8 cellular contexts compared by ENCODE assay signal in genomic region chr19:2455481-2456300, GRCh38. TPM values are rescaled to one million over a fixed set of nuclear protein-coding genes. Genes with fewer than 3 reads are reported as not detected.
DNase-seq lines count a peak whose midpoint lies in the region; ATAC-seq and TF ChIP-seq lines count a peak whose summit lies in the region.

No MANE protein-coding gene starts in this region.

- no peak for TF ChIP-seq CTCF in activated CD8-positive, alpha-beta T cell treated with anti-CD3 and anti-CD28 coated beads for 36 hours (IDR thresholded peaks at IDR 0.05)
- TF ChIP-seq CTCF in epithelial cell of esophagus (IDR thresholded peaks at IDR 0.05; ENCODE audit: insufficient read depth, low read depth, low read length, missing control alignments) (no peak), neural cell (IDR thresholded peaks at IDR 0.05; ENCODE audit: poor library complexity, severe bottlenecking) (no peak)

- H3F3A ChIP-seq in neural cell (ENCODE audit: insufficient read depth, low read length, poor library complexity, severe bottlenecking), result no peaks in the 10 kb centered on the region

- CTCF ChIA-PET in activated CD8-positive, alpha-beta T cell treated with anti-CD3 and anti-CD28 coated beads for 36 hours (lab: Charles Lee), result interaction anchor here (1.3 to 2.2 kb wide), 2 partner anchors 155 to 181 kb away, joined by 6 read pairs; no protein-coding TSS in a partner anchor

- peak overlapping the region; percentile 86 for H3K9ac ChIP-seq in neural cell (ENCODE audit: low read length)

- H3K4me1 Mint-ChIP-seq in activated CD8-positive, alpha-beta T cell treated with anti-CD3 and anti-CD28 coated beads for 36 hours (ENCODE audit: low read depth), result peaks cover 26% of the 10 kb centered on the region

- peak overlapping the region; percentile 82 for H3K4me3 Mint-ChIP-seq in activated CD8-positive, alpha-beta T cell treated with anti-CD3 and anti-CD28 coated beads for 36 hours

- peaks cover 13% of the 10 kb centered on the region for H3K36me3 Mint-ChIP-seq in activated CD8-positive, alpha-beta T cell treated with anti-CD3 and anti-CD28 coated beads for 36 hours (ENCODE audit: low read depth)

- peak overlapping the region; percentile 27 for H2AFZ ChIP-seq in neural cell (ENCODE audit: low read depth, low read length)

- POLR2A ChIA-PET in activated CD8-positive, alpha-beta T cell treated with anti-CD3 and anti-CD28 coated beads for 36 hours (lab: Charles Lee), result interaction anchor here (0.6 to 2.8 kb wide), 15 partner anchors 8 to 185 kb away, joined by 3 to 13 read pairs (median 4); partner anchors contain the start of genes GADD45B and TIMM13

- 6 to 7% methylated on average over 42 of the region's 42 CpGs for WGBS in aorta, 2 donors

- TF ChIP-seq RAD21 in neural cell (conservative IDR thresholded peaks at IDR 0.05), result no peak

- H3K27ac ChIP-seq in neural cell (ENCODE audit: low read length) (peak overlapping the region; percentile 42), aorta (ENCODE audit: low read depth in 1 of 2, low read length in 2 of 2) (no peak overlapping the region)

- H3K27me3 Mint-ChIP-seq in activated CD8-positive, alpha-beta T cell treated with anti-CD3 and anti-CD28 coated beads for 36 hours, result no peaks in the 10 kb centered on the region

- H3K36me3 ChIP-seq in neural cell (ENCODE audit: insufficient read depth, low read length) (no peaks in the 10 kb centered on the region), aorta (ENCODE audit: control insufficient read depth in 1 of 2, insufficient read depth in 2 of 2, low read length in 1 of 2) (no peaks in the 10 kb centered on the region)

- peak overlapping the region; percentile 91 for H3K27ac Mint-ChIP-seq in activated CD8-positive, alpha-beta T cell treated with anti-CD3 and anti-CD28 coated beads for 36 hours

- no peaks in the 10 kb centered on the region for H3K9me3 ChIP-seq in neural cell (ENCODE audit: low read length)
- H3K9me3 ChIP-seq in aorta (ENCODE audit: control insufficient read depth, low read length), result no peaks in the 10 kb centered on the region

- peak overlapping the region; percentile 73 for H3K4me2 ChIP-seq in neural cell (ENCODE audit: low read length)

- H3K4me1 ChIP-seq in aorta (ENCODE audit: control insufficient read depth in 1 of 2, insufficient read depth in 2 of 2, low read length in 2 of 2), result no peaks in the 10 kb centered on the region

- H3K79me2 ChIP-seq in neural cell (replicated peaks; ENCODE audit: insufficient read depth, low read length), result peaks cover 27% of the 10 kb centered on the region

- no peak for TF ChIP-seq EP300 in neural cell (conservative IDR thresholded peaks at IDR 0.05; ENCODE audit: poor library complexity, severe bottlenecking)

- peak; percentile 81 for DNase-seq in AG08396 (ENCODE audit: low spot score)
- DNase-seq in GM19238 (ENCODE audit: insufficient read length, low spot score), result peak; percentile 76
- DNase-seq in HT-29 (ENCODE audit: low spot score), result peak; percentile 18
- peak; percentile 69 for DNase-seq in activated CD8-positive, alpha-beta T cell treated with anti-CD3 and anti-CD28 coated beads for 36 hours
- peak; percentile 25 for DNase-seq in epithelial cell of esophagus (ENCODE audit: low read depth)
- DNase-seq in aorta, result peak in 1 of 2 donors; percentile 59

- H3K4me3 ChIP-seq in epithelial cell of esophagus (ENCODE audit: low read length) (peak overlapping the region; percentile 85), neural cell (ENCODE audit: low read length) (peak overlapping the region; percentile 97), aorta (ENCODE audit: low read length in 2 of 2) (peak overlapping the region; percentile 75 to 93)

- no peaks in the 10 kb centered on the region for H3K9me3 Mint-ChIP-seq in activated CD8-positive, alpha-beta T cell treated with anti-CD3 and anti-CD28 coated beads for 36 hours

- ATAC-seq in activated CD8-positive, alpha-beta T cell treated with anti-CD3 and anti-CD28 coated beads for 36 hours, result peak; percentile 50
- peak; percentile 17 for ATAC-seq in aorta (ENCODE audit: low FRiP score)
- no peak for ATAC-seq in HG03457 (IDR thresholded peaks at IDR 0.05; ENCODE audit: unreplicated experiment)

- H3K27me3 ChIP-seq in neural cell (ENCODE audit: insufficient read depth, low read depth, low read length) (no peaks in the 10 kb centered on the region), aorta (ENCODE audit: control insufficient read depth in 1 of 2, insufficient read depth in 2 of 2, low read length in 1 of 2) (no peaks in the 10 kb centered on the region)

- no peaks in the 10 kb centered on the region for H4K20me1 ChIP-seq in neural cell (ENCODE audit: insufficient read depth)

- intact Hi-C loops in activated CD8-positive, alpha-beta T cell treated with anti-CD3 and anti-CD28 coated beads for 36 hours (cut with micrococcal nuclease), result no loop called here
- intact Hi-C loops in aorta (cut with DNase I), result no loop called here

- H3K9me2 ChIP-seq in neural cell (ENCODE audit: insufficient read depth, low read length), result no peaks in the 10 kb centered on the region

TF ChIP-seq in neural cell, 6 proteins besides CTCF, POLR2A, EP300 and RAD21:
- TF ChIP-seq, protein P1, sequence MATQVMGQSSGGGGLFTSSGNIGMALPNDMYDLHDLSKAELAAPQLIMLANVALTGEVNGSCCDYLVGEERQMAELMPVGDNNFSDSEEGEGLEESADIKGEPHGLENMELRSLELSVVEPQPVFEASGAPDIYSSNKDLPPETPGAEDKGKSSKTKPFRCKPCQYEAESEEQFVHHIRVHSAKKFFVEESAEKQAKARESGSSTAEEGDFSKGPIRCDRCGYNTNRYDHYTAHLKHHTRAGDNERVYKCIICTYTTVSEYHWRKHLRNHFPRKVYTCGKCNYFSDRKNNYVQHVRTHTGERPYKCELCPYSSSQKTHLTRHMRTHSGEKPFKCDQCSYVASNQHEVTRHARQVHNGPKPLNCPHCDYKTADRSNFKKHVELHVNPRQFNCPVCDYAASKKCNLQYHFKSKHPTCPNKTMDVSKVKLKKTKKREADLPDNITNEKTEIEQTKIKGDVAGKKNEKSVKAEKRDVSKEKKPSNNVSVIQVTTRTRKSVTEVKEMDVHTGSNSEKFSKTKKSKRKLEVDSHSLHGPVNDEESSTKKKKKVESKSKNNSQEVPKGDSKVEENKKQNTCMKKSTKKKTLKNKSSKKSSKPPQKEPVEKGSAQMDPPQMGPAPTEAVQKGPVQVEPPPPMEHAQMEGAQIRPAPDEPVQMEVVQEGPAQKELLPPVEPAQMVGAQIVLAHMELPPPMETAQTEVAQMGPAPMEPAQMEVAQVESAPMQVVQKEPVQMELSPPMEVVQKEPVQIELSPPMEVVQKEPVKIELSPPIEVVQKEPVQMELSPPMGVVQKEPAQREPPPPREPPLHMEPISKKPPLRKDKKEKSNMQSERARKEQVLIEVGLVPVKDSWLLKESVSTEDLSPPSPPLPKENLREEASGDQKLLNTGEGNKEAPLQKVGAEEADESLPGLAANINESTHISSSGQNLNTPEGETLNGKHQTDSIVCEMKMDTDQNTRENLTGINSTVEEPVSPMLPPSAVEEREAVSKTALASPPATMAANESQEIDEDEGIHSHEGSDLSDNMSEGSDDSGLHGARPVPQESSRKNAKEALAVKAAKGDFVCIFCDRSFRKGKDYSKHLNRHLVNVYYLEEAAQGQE (IDR thresholded peaks at IDR 0.05; ENCODE audit: borderline replicate concordance), result no peak
- TF ChIP-seq MXI1 (conservative IDR thresholded peaks at IDR 0.05; ENCODE audit: poor library complexity, severe bottlenecking) (no peak), SMC3 (conservative IDR thresholded peaks at IDR 0.05; ENCODE audit: poor library complexity) (no peak), POLR2AphosphoS5 (IDR thresholded peaks at IDR 0.05) (no peak), EZH2 (IDR thresholded peaks at IDR 0.05; ENCODE audit: borderline replicate concordance, insufficient read depth, low read length, poor library complexity, severe bottlenecking) (no peak), TAF1 (IDR thresholded peaks at IDR 0.05; ENCODE audit: low read depth) (no peak)
TF ChIP-seq in neural cell: peak in this region for 0.

RNA-seq across cellular contexts. Expression of gene LMNB2, which starts 1.1 kb away (rescaled TPM):
- total RNA-seq in HT-29 (2014; rRNA removed; shearing (Covaris generic)), result 210 and 212 TPM in 2 replicates
- total RNA-seq in activated CD8-positive, alpha-beta T cell treated with anti-CD3 and anti-CD28 coated beads for 36 hours, result 10 to 100 TPM; 90.9 to 96.3 TPM
- polyA plus RNA-seq in neural cell, result 44.1 and 48.8 TPM in 2 replicates
- polyA minus RNA-seq in neural cell, result 57.9 and 71.6 TPM in 2 replicates
- 10 to 100 TPM; 18.0 to 19.7 TPM for total RNA-seq in aorta
- polyA plus RNA-seq in aorta, result 1 to 10 TPM; 7.1 to 7.4 TPM

RNA-seq across cellular contexts. Expression of gene GADD45B, which starts 20.2 kb away (rescaled TPM):
- total RNA-seq in HT-29 (2014; rRNA removed; shearing (Covaris generic)), result 15.2 and 21.8 TPM in 2 replicates
- total RNA-seq in activated CD8-positive, alpha-beta T cell treated with anti-CD3 and anti-CD28 coated beads for 36 hours, result 100 to 1,000 TPM in 1 of 2 experiments, 10 to 100 TPM in 1; 98.3 to 102 TPM
- polyA plus RNA-seq in neural cell, result 0.44 TPM in 1 of 2 replicates, not detected in the other
- 1.9 and 2.2 TPM in 2 replicates for polyA minus RNA-seq in neural cell
- total RNA-seq in aorta, result 100 to 1,000 TPM in 1 of 2 donors, 10 to 100 TPM in 1; 99.5 to 185 TPM
- 100 to 1,000 TPM; 127 to 262 TPM for polyA plus RNA-seq in aorta

RNA-seq across cellular contexts. Expression of gene TIMM13, which starts 28.3 kb away (rescaled TPM):
- 154 and 163 TPM in 2 replicates for total RNA-seq in HT-29 (2014; rRNA removed; shearing (Covaris generic))
- total RNA-seq in activated CD8-positive, alpha-beta T cell treated with anti-CD3 and anti-CD28 coated beads for 36 hours, result 100 to 1,000 TPM; 113 to 121 TPM
- polyA plus RNA-seq in neural cell, result 61.0 and 73.0 TPM in 2 replicates
- 20.7 and 25.3 TPM in 2 replicates for polyA minus RNA-seq in neural cell
- 10 to 100 TPM; 27.8 to 32.7 TPM for total RNA-seq in aorta
- 10 to 100 TPM; 41.7 to 41.9 TPM for polyA plus RNA-seq in aorta

Comparison
In these comparisons a context has a peak if more than half of its experiments do, and no peak if none do; other contexts are left out.
1. RNA of gene LMNB2, which starts 1.1 kb away (total RNA-seq): 210 to 212 TPM in HT-29 and 90.9 to 96.3 TPM in activated CD8-positive, alpha-beta T cell treated with anti-CD3 and anti-CD28 coated beads for 36 hours; 18.0 to 19.7 TPM in aorta; every median in the first group is over 4 times any median in the second.
2. Peak in every context shown above with its lines, with median percentiles within 50 percentile points of each other: H3K4me3 ChIP-seq.